In the genomic region with DNA sequence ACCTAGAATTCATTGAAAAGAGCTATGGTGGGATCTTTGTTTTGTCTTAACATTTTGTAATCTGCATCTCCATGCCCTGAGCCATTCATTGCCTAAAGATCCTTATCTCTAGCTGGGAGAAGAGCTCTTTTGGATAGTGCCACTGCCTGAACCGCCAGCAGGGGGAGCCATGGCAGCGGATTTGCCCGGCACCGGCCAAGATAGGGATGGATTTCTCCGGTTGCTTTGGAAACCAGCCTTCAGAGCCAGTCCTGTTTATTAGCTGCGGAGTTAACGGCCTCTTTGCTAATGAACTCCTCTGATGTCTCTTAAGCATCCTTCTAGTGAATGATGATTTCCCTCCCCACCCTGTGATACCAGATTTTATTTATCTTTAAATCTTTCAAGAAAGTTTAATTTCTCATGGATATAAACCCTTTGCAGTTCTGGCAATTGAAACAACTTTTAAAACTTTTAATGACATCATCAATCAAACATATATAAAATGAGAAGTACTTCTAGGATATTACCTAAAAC, we compare ENCODE assay signal across 8 cellular contexts. TPM values are rescaled to one million over a fixed set of nuclear protein-coding genes. Genes with fewer than 3 reads are reported as not detected.
DNase-seq lines count a peak whose midpoint lies in the region; ATAC-seq, FAIRE-seq and TF ChIP-seq lines count a peak whose summit lies in the region.

No MANE protein-coding gene starts in this region.

- H3K4me1 ChIP-seq in keratinocyte (ENCODE audit: control insufficient read depth, extremely low read depth, insufficient read depth, low read length), result no peaks in the 10 kb centered on the region

- no peak for FAIRE-seq in bronchial epithelial cell (lab: Jason Lieb, UNC)
- no peak for FAIRE-seq in keratinocyte (lab: Jason Lieb, UNC)

- H3K36me3 ChIP-seq in bronchial epithelial cell (ENCODE audit: control insufficient read depth, insufficient read depth, low read length) (no peaks in the 10 kb centered on the region), keratinocyte (ENCODE audit: control insufficient read depth in 2 of 2, extremely low read depth in 1 of 2, insufficient read depth in 2 of 2, low read length in 2 of 2) (no peaks in the 10 kb centered on the region)

- no peak overlapping the region for H2AFZ ChIP-seq in keratinocyte (ENCODE audit: control insufficient read depth, low read length)

- dilution Hi-C loops in keratinocyte (cut with MboI; ENCODE audit: extremely low pct_ligation_motif_present, low sequenced_read_pairs), result no loop called here

- H3K79me2 ChIP-seq in keratinocyte (ENCODE audit: control insufficient read depth, insufficient read depth, low read length), result no peaks in the 10 kb centered on the region

- no peaks in the 10 kb centered on the region for H3K9me1 ChIP-seq in keratinocyte (ENCODE audit: control insufficient read depth, extremely low read depth, insufficient read depth, low read length)

- DNase-seq in DMS53 treated with DMSO at 0.1 percent for 48 hours (lab: John Stamatoyannopoulos, UW; ENCODE audit: unreplicated experiment) (peak; percentile 40), HCEC 1CT (peak; percentile 76), NCI-H2171 (lab: John Stamatoyannopoulos, UW) (peak; percentile 23), bronchial epithelial cell (ENCODE audit: low read depth) (peak; percentile 57), keratinocyte (ENCODE audit: low read depth, low spot score) (no peak)
- peak; percentile 51 for DNase-seq in activated CD4-positive, CD25-positive, alpha-beta regulatory T cell treated with anti-CD3 and anti-CD28 coated beads, Interleukin-2, amount 50 U/mL, for 16 hours (ENCODE audit: low read depth, low spot score)
- DNase-seq in stimulated activated CD4-positive, alpha-beta T cell treated with anti-CD3 and anti-CD28 coated beads, Interleukin-1b, Interleukin-23, amount 100 ng/mL, for 48 hours, result peak; percentile 80

- no peaks in the 10 kb centered on the region for H3K9me3 ChIP-seq in keratinocyte (ENCODE audit: control insufficient read depth, low read depth, low read length)

- H3K4me2 ChIP-seq in keratinocyte (ENCODE audit: control insufficient read depth, extremely low read depth, insufficient read depth, low read depth, low read length), result no peak overlapping the region

- no peak overlapping the region for H3K27ac ChIP-seq in keratinocyte (ENCODE audit: control insufficient read depth, insufficient read depth, low read length)

- peaks cover 3% of the 10 kb centered on the region for H4K20me1 ChIP-seq in keratinocyte (ENCODE audit: control insufficient read depth, extremely low read depth, insufficient read depth, low read length)

- no peak overlapping the region for H3K9ac ChIP-seq in keratinocyte (ENCODE audit: control insufficient read depth, extremely low read depth, insufficient read depth, low read length)

- H3K4me3 ChIP-seq in bronchial epithelial cell (ENCODE audit: low read depth, low read length), result no peak overlapping the region
- no peak overlapping the region for H3K4me3 ChIP-seq in keratinocyte (ENCODE audit: control insufficient read depth in 2 of 3, extremely low read depth in 1 of 3, insufficient read depth in 2 of 3, low read depth in 1 of 3, low read length in 3 of 3)

- TF ChIP-seq CTCF in bronchial epithelial cell (IDR thresholded peaks at IDR 0.05; ENCODE audit: insufficient read depth, low read length, severe bottlenecking) (peak; percentile 89), keratinocyte (optimal IDR thresholded peaks at IDR 0.05 in 1 of 3, IDR thresholded peaks at IDR 0.05 in 1 of 3, conservative IDR thresholded peaks at IDR 0.05 in 1 of 3; ENCODE audit: extremely low read depth in 1 of 3, insufficient read depth in 2 of 3, low read length in 3 of 3) (peak; percentile 83 to 96 (median 90))

- H3K27me3 ChIP-seq in bronchial epithelial cell (ENCODE audit: control insufficient read depth, insufficient read depth, low read length) (peaks cover 1% of the 10 kb centered on the region), keratinocyte (ENCODE audit: control insufficient read depth, extremely low read depth, insufficient read depth, low read length) (peaks cover 19% of the 10 kb centered on the region)

- ATAC-seq in HG02588 (IDR thresholded peaks at IDR 0.05; ENCODE audit: unreplicated experiment), result no peak

RNA-seq across cellular contexts. Expression of a gene that starts 58.2 kb away (rescaled TPM):
- total RNA-seq in bronchial epithelial cell, result not detected in 2 replicates
- polyA plus RNA-seq in keratinocyte, result not detected in 3 replicates
- polyA plus RNA-seq in keratinocyte (2011; ENCODE audit: low read depth), result not detected
- polyA plus RNA-seq in keratinocyte (2011; cell fraction: cytosol; rRNA removed), result not detected in 2 replicates
- polyA plus RNA-seq in keratinocyte (2011; cell fraction: nucleus; rRNA removed), result not detected in 2 replicates
- not detected in 2 replicates for polyA plus RNA-seq in keratinocyte (2012; ENCODE audit: low replicate concordance)
- not detected in 3 replicates for polyA minus RNA-seq in keratinocyte
- polyA minus RNA-seq in keratinocyte (2011; cell fraction: cytosol; rRNA and poly(A)+ RNA removed), result not detected
- polyA minus RNA-seq in keratinocyte (2011; cell fraction: nucleus; rRNA and poly(A)+ RNA removed), result not detected in 2 replicates
